In the genomic region with DNA sequence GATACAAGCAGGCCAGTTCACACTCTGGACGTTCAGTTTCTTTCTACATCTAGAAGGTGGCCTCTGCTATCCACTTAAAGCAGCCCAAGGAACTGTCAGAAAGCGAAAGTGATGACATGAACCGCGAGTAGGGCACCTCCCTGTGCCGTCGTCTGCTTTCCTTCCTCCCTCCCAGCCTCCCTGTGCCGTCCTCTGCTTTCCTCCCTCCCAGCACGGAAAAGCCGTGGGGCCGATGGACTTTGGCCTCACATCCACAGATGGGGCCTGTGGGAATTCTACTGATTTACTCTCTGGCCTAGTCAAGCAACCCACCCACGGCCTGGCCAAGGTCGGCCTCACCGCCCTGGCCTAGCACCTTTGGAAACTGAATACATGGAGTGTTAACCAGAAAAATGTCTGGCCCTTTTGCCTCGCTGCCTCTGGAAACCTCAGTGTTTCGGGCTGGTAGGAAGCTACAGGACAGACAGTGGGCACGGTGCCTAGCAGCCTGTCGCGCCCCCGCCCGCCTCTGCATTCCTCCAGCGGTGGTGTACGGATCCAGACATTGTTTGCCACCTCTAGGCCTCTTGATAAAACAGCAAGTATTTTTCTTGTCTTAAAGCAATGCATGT, we compare ENCODE assay signal across 1 cellular context.
TF ChIP-seq lines count a peak whose summit lies in the region.

No MANE protein-coding gene starts in this region.

TF ChIP-seq in HepG2, 621 proteins besides CTCF, POLR2A, EP300 and RAD21 (continues in another document):
- TF ChIP-seq ZNF879 (CRISPR knock-in tag; IDR thresholded peaks at IDR 0.05) (peak; percentile 60; the same call in 1 of the 2 replicates), KLF16 (CRISPR knock-in tag; IDR thresholded peaks at IDR 0.05) (0 out of 4 replicates have a peak, but pooled peaks of 1 of the 2 experiments have one; percentile 73), U2AF2 (IDR thresholded peaks at IDR 0.05; ENCODE audit: low read depth, low read length) (0 out of 2 replicates have a peak, but pooled peaks have one; percentile 20), POLR2AphosphoS5 (IDR thresholded peaks at IDR 0.05; ENCODE audit: low read depth, low read length) (peak; percentile 47), REPIN1 (CRISPR knock-in tag; IDR thresholded peaks at IDR 0.05; ENCODE audit: borderline replicate concordance, low read depth) (peak; percentile 53; the same call in 1 of the 2 replicates), ZNF142 (CRISPR knock-in tag; IDR thresholded peaks at IDR 0.05) (peak; percentile 86; the same call in 1 of the 2 replicates), IRF2 (CRISPR knock-in tag; IDR thresholded peaks at IDR 0.05) (peak; percentile 80), ZNF614 (CRISPR knock-in tag; IDR thresholded peaks at IDR 0.05; ENCODE audit: borderline replicate concordance) (peak; percentile 65; the same call in 1 of the 2 replicates), ZXDC (CRISPR knock-in tag; IDR thresholded peaks at IDR 0.05) (no peak), ZNF547 (CRISPR knock-in tag; IDR thresholded peaks at IDR 0.05) (no peak), JUND (CRISPR knock-in tag; IDR thresholded peaks at IDR 0.05) (peak; percentile 63; the same call in 1 of the 2 replicates), ZNF572 (CRISPR knock-in tag; IDR thresholded peaks at IDR 0.05) (no peak; the same call in 1 of the 2 replicates), ZNF83 (CRISPR knock-in tag; IDR thresholded peaks at IDR 0.05; ENCODE audit: borderline replicate concordance) (0 out of 2 replicates have a peak, but pooled peaks have one; percentile 69), RCOR2 (CRISPR knock-in tag; IDR thresholded peaks at IDR 0.05) (peak; percentile 65; the same call in 1 of the 2 replicates), NCOR1 (IDR thresholded peaks at IDR 0.05; ENCODE audit: borderline replicate concordance, low read length) (peak; percentile 81; the same call in 1 of the 2 replicates), PATZ1 (CRISPR knock-in tag; IDR thresholded peaks at IDR 0.05) (peak; percentile 91), TEAD3 (CRISPR knock-in tag; optimal IDR thresholded peaks at IDR 0.05; ENCODE audit: borderline replicate concordance) (peak; percentile 63), ZNF460 (CRISPR knock-in tag; IDR thresholded peaks at IDR 0.05; ENCODE audit: borderline replicate concordance) (no peak), ZNF275 (CRISPR knock-in tag; IDR thresholded peaks at IDR 0.05; ENCODE audit: borderline replicate concordance) (no peak; the same call in 1 of the 2 replicates), AGO2 (optimal IDR thresholded peaks at IDR 0.05; ENCODE audit: low read depth, low read length) (peak; percentile 60), YEATS2 (CRISPR knock-in tag; IDR thresholded peaks at IDR 0.05; ENCODE audit: borderline replicate concordance) (peak; percentile 81), BCLAF1 (IDR thresholded peaks at IDR 0.05) (no peak), ZNF292 (CRISPR knock-in tag; IDR thresholded peaks at IDR 0.05; ENCODE audit: borderline replicate concordance, low read depth) (peak; percentile 75; the same call in 1 of the 2 replicates), ATF2 (CRISPR knock-in tag; IDR thresholded peaks at IDR 0.05) (peak; percentile 70), NONO (IDR thresholded peaks at IDR 0.05) (no peak), NONO (CRISPR knock-in tag; conservative IDR thresholded peaks at IDR 0.05) (peak; percentile 73), SIX4 (CRISPR knock-in tag; IDR thresholded peaks at IDR 0.05) (no peak)
- TF ChIP-seq, protein P1, sequence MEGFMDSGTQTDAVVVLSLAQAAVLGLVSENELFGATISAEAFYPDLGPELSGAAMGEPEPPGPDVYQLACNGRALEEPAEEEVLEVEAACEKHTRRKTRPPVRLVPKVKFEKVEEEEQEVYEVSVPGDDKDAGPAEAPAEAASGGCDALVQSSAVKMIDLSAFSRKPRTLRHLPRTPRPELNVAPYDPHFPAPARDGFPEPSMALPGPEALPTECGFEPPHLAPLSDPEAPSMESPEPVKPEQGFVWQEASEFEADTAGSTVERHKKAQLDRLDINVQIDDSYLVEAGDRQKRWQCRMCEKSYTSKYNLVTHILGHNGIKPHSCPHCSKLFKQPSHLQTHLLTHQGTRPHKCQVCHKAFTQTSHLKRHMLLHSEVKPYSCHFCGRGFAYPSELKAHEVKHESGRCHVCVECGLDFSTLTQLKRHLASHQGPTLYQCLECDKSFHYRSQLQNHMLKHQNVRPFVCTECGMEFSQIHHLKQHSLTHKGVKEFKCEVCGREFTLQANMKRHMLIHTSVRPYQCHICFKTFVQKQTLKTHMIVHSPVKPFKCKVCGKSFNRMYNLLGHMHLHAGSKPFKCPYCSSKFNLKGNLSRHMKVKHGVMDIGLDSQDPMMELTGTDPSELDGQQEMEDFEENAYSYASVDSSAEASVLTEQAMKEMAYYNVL (CRISPR knock-in tag; IDR thresholded peaks at IDR 0.05; ENCODE audit: borderline replicate concordance), result peak; percentile 80; the same call in 1 of the 2 replicates
- TF ChIP-seq, protein P2, sequence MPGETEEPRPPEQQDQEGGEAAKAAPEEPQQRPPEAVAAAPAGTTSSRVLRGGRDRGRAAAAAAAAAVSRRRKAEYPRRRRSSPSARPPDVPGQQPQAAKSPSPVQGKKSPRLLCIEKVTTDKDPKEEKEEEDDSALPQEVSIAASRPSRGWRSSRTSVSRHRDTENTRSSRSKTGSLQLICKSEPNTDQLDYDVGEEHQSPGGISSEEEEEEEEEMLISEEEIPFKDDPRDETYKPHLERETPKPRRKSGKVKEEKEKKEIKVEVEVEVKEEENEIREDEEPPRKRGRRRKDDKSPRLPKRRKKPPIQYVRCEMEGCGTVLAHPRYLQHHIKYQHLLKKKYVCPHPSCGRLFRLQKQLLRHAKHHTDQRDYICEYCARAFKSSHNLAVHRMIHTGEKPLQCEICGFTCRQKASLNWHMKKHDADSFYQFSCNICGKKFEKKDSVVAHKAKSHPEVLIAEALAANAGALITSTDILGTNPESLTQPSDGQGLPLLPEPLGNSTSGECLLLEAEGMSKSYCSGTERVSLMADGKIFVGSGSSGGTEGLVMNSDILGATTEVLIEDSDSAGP (CRISPR knock-in tag; IDR thresholded peaks at IDR 0.05; ENCODE audit: borderline replicate concordance), result peak; percentile 78
